In genomic region chr6:38427492-38428210, GRCh38 we compare ENCODE assay signal across 14 cellular contexts.
DNase-seq lines count a peak whose midpoint lies in the region; ATAC-seq, FAIRE-seq and TF ChIP-seq lines count a peak whose summit lies in the region.
"Had no signal": no experiment of that assay in that cellular context is flagged by ENCODE, and none has a peak within 500 bp of the region (broad histone marks: within the 10 kb centered on the region; RNA-seq: fewer than 3 reads in every experiment).

No MANE protein-coding gene starts in this region.

- WGBS in H1 (ENCODE audit: extremely low coverage in 1 of 2, insufficient coverage in 1 of 2, insufficient read length in 1 of 2, insufficient replicate concordance in 2 of 2, low coverage in 1 of 2, low lambda C conversion rate in 2 of 2, missing lambda C conversion rate in 1 of 2), 2 experiments = 42% methylated on average over 2 of the region's 2 CpGs; no CpG with 5 or more reads in 1 of the 2 experiments
- WGBS in mammary epithelial cell (ENCODE audit: low coverage, missing lambda C conversion rate) = 55% methylated on average over 2 of the region's 2 CpGs
- WGBS in spleen, 5 donors = 56 to 74% (median 64%) methylated on average over 2 of the region's 2 CpGs

- H2BK15ac ChIP-seq in H1 (ENCODE audit: low read length) = no peak overlapping the region

- peaks cover 0 to 3% of the 10 kb centered on the region in 2 donors for H3K36me3 Mint-ChIP-seq in activated T-cell treated with anti-CD3 and anti-CD28 coated beads, Interleukin-2, amount 50 U/mL, for 72 hours (ENCODE audit: insufficient read depth in 2 of 2)

- H4K8ac ChIP-seq in H1 (ENCODE audit: extremely low read depth, insufficient read depth, low read length) = no peak overlapping the region

- H3K56ac ChIP-seq in H1 (replicated peaks; ENCODE audit: insufficient read length, low read depth, low read length) = no peak overlapping the region

- H3K4me3 ChIP-seq in HUES6 (ENCODE audit: low read depth, low read length) (peak overlapping the region; percentile 32), H1 (ENCODE audit: extremely low read depth in 1 of 4, insufficient read depth in 2 of 4, low read depth in 3 of 4, low read length in 4 of 4) (peak overlapping the region in 1 of 4 experiments; percentile 40; a peak in 3 of 8 replicates), mammary epithelial cell (replicated peaks in 1 of 3; ENCODE audit: insufficient read depth in 1 of 3, low read depth in 2 of 3, low read length in 3 of 3) (no peak overlapping the region), spleen (no peak overlapping the region)
- H3K4me3 ChIP-seq: adrenal gland had no signal

- BruUV-seq in mammary epithelial cell (replicated peaks; lab: Mats Ljungman, UMichigan) = no TSS peak

- H4K91ac ChIP-seq in H1 (replicated peaks; ENCODE audit: insufficient read length, low read length) = no peak overlapping the region

- peak overlapping the region; percentile 13; the same call in 1 of the 2 replicates for H3K18ac ChIP-seq in H1 (ENCODE audit: extremely low read depth, low read length)

- H3K27ac Mint-ChIP-seq in activated T-cell treated with anti-CD3 and anti-CD28 coated beads, Interleukin-2, amount 50 U/mL, for 72 hours = no peak overlapping the region
- H3K27ac Mint-ChIP-seq: dendritic cell treated with granulocyte-macrophage colony-stimulating factor and Interleukin-4, amounts not matched to agents 40 ng/mL and 50 ng/mL, for 4 days had no signal

- POLR2A ChIA-PET in H1 (lab: Charles Lee; ENCODE audit: partially characterized antibody) = interaction anchor here (1.0 kb wide), 1 partner anchor 12 kb away, joined by 5 read pairs; no protein-coding TSS in a partner anchor

- no peak overlapping the region for H2AFZ ChIP-seq in H1 (ENCODE audit: low read length)
- no peak overlapping the region for H2AFZ ChIP-seq in mammary epithelial cell (ENCODE audit: low read depth, low read length)

- H3K4me3 Mint-ChIP-seq in activated T-cell treated with anti-CD3 and anti-CD28 coated beads, Interleukin-2, amount 50 U/mL, for 72 hours = no peak overlapping the region
- H3K4me3 Mint-ChIP-seq: dendritic cell treated with granulocyte-macrophage colony-stimulating factor and Interleukin-4, amounts not matched to agents 40 ng/mL and 50 ng/mL, for 4 days; naive thymus-derived CD8-positive, alpha-beta T cell had no signal

- no peaks in the 10 kb centered on the region for H3K79me2 ChIP-seq in H1 (ENCODE audit: control insufficient read depth in 1 of 2, insufficient read depth in 2 of 2, low read length in 2 of 2)
- no peaks in the 10 kb centered on the region for H3K79me2 ChIP-seq in mammary epithelial cell (ENCODE audit: insufficient read depth, low read length)

- TF ChIP-seq RAD21 in H1 (IDR thresholded peaks at IDR 0.05 in 1 of 2, conservative IDR thresholded peaks at IDR 0.05 in 1 of 2; ENCODE audit: low read depth in 2 of 2, low read length in 2 of 2) = no peak

- H2BK12ac ChIP-seq in H1 (ENCODE audit: low read depth, low read length) = no peak overlapping the region

- intact Hi-C loops in mammary epithelial cell (cut with micrococcal nuclease) = no loop called here
- intact Hi-C loops in spleen (cut with DNase I; ENCODE audit: low total_unique reads) = no loop called here

- no peak for FAIRE-seq in GM12891 (lab: Jason Lieb, UNC)
- no peak for FAIRE-seq in H1 (lab: Jason Lieb, UNC)
- FAIRE-seq: kidney had no signal

- H3K4me2 ChIP-seq in H1 (ENCODE audit: insufficient read depth in 1 of 2, low read depth in 2 of 2, low read length in 2 of 2) = peak overlapping the region; percentile 44 to 55; a peak in 3 of 4 replicates
- no peak overlapping the region for H3K4me2 ChIP-seq in mammary epithelial cell (ENCODE audit: insufficient read depth, low read depth, low read length)

- H3K9me3 Mint-ChIP-seq in activated T-cell treated with anti-CD3 and anti-CD28 coated beads, Interleukin-2, amount 50 U/mL, for 72 hours = no peaks in the 10 kb centered on the region
- H3K9me3 Mint-ChIP-seq: dendritic cell treated with granulocyte-macrophage colony-stimulating factor and Interleukin-4, amounts not matched to agents 40 ng/mL and 50 ng/mL, for 4 days had no signal

- in situ Hi-C loops in mammary epithelial cell (cut with MboI; ENCODE audit: low sequenced_read_pairs in 2 of 2) = no loop called here

- no peak for TF ChIP-seq EP300 in H1 (IDR thresholded peaks at IDR 0.05; ENCODE audit: borderline replicate concordance in 1 of 2, low read depth in 2 of 2, low read length in 2 of 2)

- no peak overlapping the region for H2BK120ac ChIP-seq in H1 (replicated peaks; ENCODE audit: low read depth, low read length)

- H3K36me3 ChIP-seq in HUES6 (ENCODE audit: control insufficient read depth, insufficient read depth, low read length) (no peaks in the 10 kb centered on the region), H1 (ENCODE audit: control insufficient read depth in 2 of 4, insufficient read depth in 4 of 4, low read length in 3 of 4) (no peaks in the 10 kb centered on the region), mammary epithelial cell (ENCODE audit: insufficient read depth, low read length) (no peaks in the 10 kb centered on the region), spleen (no peaks in the 10 kb centered on the region)
- H3K36me3 ChIP-seq: adrenal gland had no signal

- ATAC-seq in GM21529 (IDR thresholded peaks at IDR 0.05; ENCODE audit: unreplicated experiment) (peak; percentile 72), GM19463 (IDR thresholded peaks at IDR 0.05; ENCODE audit: unreplicated experiment) (no peak)
- no peak for ATAC-seq in activated T-cell treated with anti-CD3 and anti-CD28 coated beads, Interleukin-2, amount 50 U/mL, for 72 hours (replicated peaks in 1 of 2)
- ATAC-seq: naive thymus-derived CD8-positive, alpha-beta T cell had no signal

- TF ChIP-seq POLR2A in GM12891 (IDR thresholded peaks at IDR 0.05; ENCODE audit: low read depth, low read length) (no peak), H1 (IDR thresholded peaks at IDR 0.05; ENCODE audit: control extremely low read depth in 1 of 2, low read depth in 2 of 2, low read length in 2 of 2) (no peak), spleen (IDR thresholded peaks at IDR 0.05) (no peak)

- TF ChIP-seq CTCF in H1 (IDR thresholded peaks at IDR 0.05; ENCODE audit: control extremely low read depth in 1 of 3, insufficient read depth in 1 of 3, low read depth in 1 of 3, low read length in 3 of 3) (no peak), mammary epithelial cell (conservative IDR thresholded peaks at IDR 0.05 in 1 of 2, IDR thresholded peaks at IDR 0.05 in 1 of 2; ENCODE audit: extremely low read depth in 1 of 2, insufficient read depth in 1 of 2, low read depth in 1 of 2, low read length in 2 of 2) (no peak), spleen (IDR thresholded peaks at IDR 0.05 in 8 of 11, conservative IDR thresholded peaks at IDR 0.05 in 3 of 11) (no peak)

- H3K9me3 ChIP-seq in HUES6 (ENCODE audit: control insufficient read depth, insufficient read depth, low read depth, low read length) (peaks cover 14% of the 10 kb centered on the region; the same call in 1 of the 2 replicates), H1 (ENCODE audit: insufficient read depth in 2 of 2, low read depth in 1 of 2, low read length in 1 of 2) (no peaks in the 10 kb centered on the region; a peak in 1 of 4 replicates), mammary epithelial cell (replicated peaks; ENCODE audit: insufficient read depth, low read length) (no peaks in the 10 kb centered on the region), spleen (peaks cover 0 to 9% (median 2%) of the 10 kb centered on the region in 8 donors)
- H3K9me3 ChIP-seq: adrenal gland had no signal

- no peaks in the 10 kb centered on the region for H3K27me3 ChIP-seq in HUES6 (ENCODE audit: control insufficient read depth, insufficient read depth, low read length)
- H3K27me3 ChIP-seq in H1 (replicated peaks in 1 of 4; ENCODE audit: control insufficient read depth in 3 of 4, extremely low read depth in 1 of 4, insufficient read depth in 3 of 4, low read length in 3 of 4) = no peaks in the 10 kb centered on the region
- H3K27me3 ChIP-seq in mammary epithelial cell (ENCODE audit: insufficient read depth, low read length) = no peaks in the 10 kb centered on the region
- H3K27me3 ChIP-seq in spleen (replicated peaks in 1 of 7) = no peaks in the 10 kb centered on the region
- H3K27me3 ChIP-seq: adrenal gland had no signal

- H3K27me3 Mint-ChIP-seq in activated T-cell treated with anti-CD3 and anti-CD28 coated beads, Interleukin-2, amount 50 U/mL, for 72 hours (ENCODE audit: low read depth) = no peaks in the 10 kb centered on the region
- H3K27me3 Mint-ChIP-seq: dendritic cell treated with granulocyte-macrophage colony-stimulating factor and Interleukin-4, amounts not matched to agents 40 ng/mL and 50 ng/mL, for 4 days; naive thymus-derived CD8-positive, alpha-beta T cell had no signal

- H3K9ac ChIP-seq in HUES6 (ENCODE audit: low read length) = peak overlapping the region; percentile 73
- H3K9ac ChIP-seq in H1 (replicated peaks in 1 of 4; ENCODE audit: extremely low read depth in 1 of 4, low read depth in 3 of 4, low read length in 3 of 4) = no peak overlapping the region
- no peak overlapping the region for H3K9ac ChIP-seq in mammary epithelial cell (ENCODE audit: insufficient read depth, low read length)

- H3K4ac ChIP-seq in H1 (replicated peaks; ENCODE audit: insufficient read length, low read depth, low read length) = peak overlapping the region; percentile 20

- dilution Hi-C loops in mammary epithelial cell (cut with HindIII; ENCODE audit: low sequenced_read_pairs) = no loop called here

- peaks cover 9% of the 10 kb centered on the region for H3K4me1 Mint-ChIP-seq in activated T-cell treated with anti-CD3 and anti-CD28 coated beads, Interleukin-2, amount 50 U/mL, for 72 hours (ENCODE audit: low read depth)

- no peak overlapping the region for H2AK5ac ChIP-seq in H1 (ENCODE audit: low read depth, low read length)

- peak overlapping the region; percentile 30; the same call in 1 of the 2 replicates for H2BK5ac ChIP-seq in H1 (ENCODE audit: low read depth, low read length)

- no peak overlapping the region for H3K23ac ChIP-seq in H1 (ENCODE audit: insufficient read length)

- H3K23me2 ChIP-seq in H1 (ENCODE audit: low read depth, low read length) = no peaks in the 10 kb centered on the region

- H3K14ac ChIP-seq in H1 (ENCODE audit: insufficient read length) = no peak overlapping the region

- peaks cover 29% of the 10 kb centered on the region for H3K4me1 ChIP-seq in HUES6 (ENCODE audit: control insufficient read depth, insufficient read depth, low read length)
- peaks cover 1 to 9% (median 4%) of the 10 kb centered on the region in 4 experiments; a peak in 4 of 7 replicates for H3K4me1 ChIP-seq in H1 (replicated peaks in 1 of 4; ENCODE audit: control insufficient read depth in 3 of 4, insufficient read depth in 4 of 4, low read length in 3 of 4)
- H3K4me1 ChIP-seq in mammary epithelial cell (ENCODE audit: insufficient read depth, low read length) = peaks cover 7% of the 10 kb centered on the region
- peaks cover 0 to 19% (median 0%) of the 10 kb centered on the region in 6 donors for H3K4me1 ChIP-seq in spleen
- H3K4me1 ChIP-seq: adrenal gland had no signal

- H4K20me1 ChIP-seq in H1 (replicated peaks in 1 of 2; ENCODE audit: control insufficient read depth in 1 of 2, insufficient read depth in 2 of 2, low read length in 2 of 2) (no peaks in the 10 kb centered on the region), mammary epithelial cell (ENCODE audit: insufficient read depth, low read length) (no peaks in the 10 kb centered on the region)

- no peaks in the 10 kb centered on the region for H3K79me1 ChIP-seq in H1 (ENCODE audit: low read depth, low read length)

- no peak overlapping the region for H2BK20ac ChIP-seq in H1 (ENCODE audit: low read length)

- CTCF ChIA-PET in H1 (lab: Charles Lee; ENCODE audit: partially characterized antibody) = interaction anchor here (0.6 kb wide), 1 partner anchor 158 kb away, joined by 5 read pairs; no protein-coding TSS in a partner anchor
- CTCF ChIA-PET in mammary epithelial cell (lab: Charles Lee; ENCODE audit: low non-redundant PET) = no interaction called here

- no peak overlapping the region for H4K5ac ChIP-seq in H1 (ENCODE audit: insufficient read length, low read depth, low read length)

- H3K27ac ChIP-seq in HUES6 (ENCODE audit: low read depth, low read length) (peak overlapping the region; percentile 83; the same call in 1 of the 2 replicates), H1 (ENCODE audit: low read depth, low read length) (no peak overlapping the region), mammary epithelial cell (ENCODE audit: insufficient read depth, low read depth, low read length) (no peak overlapping the region), spleen (peak overlapping the region in 2 of 8 donors; percentile 30 to 54)
- H3K27ac ChIP-seq: adrenal gland had no signal

- DNase-seq in GM12891 (ENCODE audit: insufficient read length, low spot score) (peak; percentile 20), H1 (ENCODE audit: low read depth in 1 of 2, low spot score in 2 of 2) (no peak), mammary epithelial cell (no peak), spleen (no peak)
- DNase-seq in activated T-cell treated with anti-CD3 and anti-CD28 coated beads, Interleukin-2, amount 50 U/mL, for 72 hours = no peak
- DNase-seq: adrenal gland; DMS53; kidney; naive thymus-derived CD8-positive, alpha-beta T cell; NCI-H1930 had no signal
